Comparison of ENCODE assay signal across 17 cellular contexts in genomic region chr1:243938146-243938676, GRCh38.
DNase-seq lines count a peak whose midpoint lies in the region; ATAC-seq, FAIRE-seq and TF ChIP-seq lines count a peak whose summit lies in the region.
"Had no signal": no experiment of that assay in that cellular context is flagged by ENCODE, and none has a peak within 500 bp of the region (broad histone marks: within the 10 kb centered on the region; RNA-seq: fewer than 3 reads in every experiment).

No MANE protein-coding gene starts in this region.

- no TSS peak for BruUV-seq in endothelial cell of umbilical vein (replicated peaks; lab: Mats Ljungman, UMichigan)

- TF ChIP-seq POLR2A in A549 (IDR thresholded peaks at IDR 0.05; ENCODE audit: low read length) (no peak), endothelial cell of umbilical vein (IDR thresholded peaks at IDR 0.05; ENCODE audit: low read depth, low read length) (no peak), testis (IDR thresholded peaks at IDR 0.05) (no peak)

- H3K27ac Mint-ChIP-seq in activated T-cell treated with anti-CD3 and anti-CD28 coated beads, Interleukin-2, amount 50 U/mL, for 24 hours, result peak overlapping the region; percentile 65
- peak overlapping the region; percentile 54 for H3K27ac Mint-ChIP-seq in activated T-helper 17 cell treated with anti-CD3 and anti-CD28 coated beads, Interleukin-2, amount 50 U/mL, for 72 hours
- H3K27ac Mint-ChIP-seq: CD4-positive, alpha-beta memory T cell had no signal

- H3K36me3 Mint-ChIP-seq in activated T-cell treated with anti-CD3 and anti-CD28 coated beads, Interleukin-2, amount 50 U/mL, for 24 hours (ENCODE audit: low read depth), result peaks cover 5% of the 10 kb centered on the region
- no peaks in the 10 kb centered on the region for H3K36me3 Mint-ChIP-seq in activated T-helper 17 cell treated with anti-CD3 and anti-CD28 coated beads, Interleukin-2, amount 50 U/mL, for 72 hours (ENCODE audit: low read depth)
- H3K36me3 Mint-ChIP-seq: CD4-positive, alpha-beta memory T cell had no signal

- intact Hi-C loops in endothelial cell of umbilical vein (cut with micrococcal nuclease), result no loop called here
- intact Hi-C loops in testis (cut with DNase I; ENCODE audit: low total_unique reads), result no loop called here

- no peak overlapping the region for H3K4me3 Mint-ChIP-seq in activated T-cell treated with anti-CD3 and anti-CD28 coated beads, Interleukin-2, amount 50 U/mL, for 24 hours
- peak overlapping the region; percentile 24 for H3K4me3 Mint-ChIP-seq in activated T-helper 17 cell treated with anti-CD3 and anti-CD28 coated beads, Interleukin-2, amount 50 U/mL, for 72 hours
- H3K4me3 Mint-ChIP-seq: CD4-positive, alpha-beta memory T cell; GM23338 had no signal

- 92% methylated on average over 4 of the region's 4 CpGs for WGBS in A549 (ENCODE audit: missing lambda C conversion rate)
- WGBS in testis, 2 donors, result 84 to 94% methylated on average over 4 of the region's 4 CpGs

- no peak for FAIRE-seq in A549 (lab: Jason Lieb, UNC)
- peak; percentile 18 for FAIRE-seq in endothelial cell of umbilical vein (lab: Jason Lieb, UNC)
- FAIRE-seq: D721Med, GM12891 had no signal

- H3K27ac ChIP-seq in A549, result peak overlapping the region; percentile 70 to 87; a peak in 4 of 6 replicates
- peak overlapping the region; percentile 55 for H3K27ac ChIP-seq in endothelial cell of umbilical vein (ENCODE audit: insufficient read depth, low read depth, low read length)
- H3K27ac ChIP-seq in testis, result no peak overlapping the region
- H3K27ac ChIP-seq: C4-2B had no signal

- no peak for TF ChIP-seq EP300 in A549 (IDR thresholded peaks at IDR 0.05)

- H3K79me2 ChIP-seq in endothelial cell of umbilical vein (ENCODE audit: control insufficient read depth, insufficient read depth, low read length), result no peaks in the 10 kb centered on the region

- TF ChIP-seq RAD21 in A549 (conservative IDR thresholded peaks at IDR 0.05 in 1 of 2, IDR thresholded peaks at IDR 0.05 in 1 of 2), result no peak

- TF ChIP-seq CTCF in A549 (IDR thresholded peaks at IDR 0.05), result no peak
- TF ChIP-seq CTCF in endothelial cell of umbilical vein (IDR thresholded peaks at IDR 0.05; ENCODE audit: extremely low read depth in 1 of 2, insufficient read depth in 1 of 2, low read depth in 1 of 2, low read length in 2 of 2), result no peak
- TF ChIP-seq CTCF in testis (IDR thresholded peaks at IDR 0.05), result no peak

- H3K4me2 ChIP-seq in A549, result no peak overlapping the region
- peak overlapping the region; percentile 12 for H3K4me2 ChIP-seq in endothelial cell of umbilical vein (ENCODE audit: insufficient read depth, low read length)
- H3K4me2 ChIP-seq: GM23338 had no signal

- peaks cover 25% of the 10 kb centered on the region for H3K4me1 Mint-ChIP-seq in activated T-cell treated with anti-CD3 and anti-CD28 coated beads, Interleukin-2, amount 50 U/mL, for 24 hours (ENCODE audit: low read depth)
- peaks cover 4% of the 10 kb centered on the region for H3K4me1 Mint-ChIP-seq in activated T-helper 17 cell treated with anti-CD3 and anti-CD28 coated beads, Interleukin-2, amount 50 U/mL, for 72 hours

- dilution Hi-C loops in endothelial cell of umbilical vein (cut with MboI; ENCODE audit: extremely low pct_ligation_motif_present, low sequenced_read_pairs), result no loop called here

- ATAC-seq in A549, result no peak
- ATAC-seq in activated T-helper 17 cell treated with anti-CD3 and anti-CD28 coated beads, Interleukin-2, amount 50 U/mL, for 72 hours (replicated peaks), result peak; percentile 69
- ATAC-seq: GM23338 had no signal

- H2AFZ ChIP-seq in endothelial cell of umbilical vein (ENCODE audit: low read depth, low read length), result peak overlapping the region; percentile 23
- H2AFZ ChIP-seq: GM23338 had no signal

- H3K4me3 ChIP-seq in A549 (no peak overlapping the region), endothelial cell of umbilical vein (replicated peaks in 1 of 3; ENCODE audit: insufficient read depth in 1 of 3, low read depth in 1 of 3, low read length in 3 of 3) (no peak overlapping the region), testis (no peak overlapping the region)
- H3K4me3 ChIP-seq: GM23338 had no signal

- no peaks in the 10 kb centered on the region for H3K9me1 ChIP-seq in endothelial cell of umbilical vein (replicated peaks; ENCODE audit: control insufficient read depth, extremely low read depth, insufficient read depth, low read length)

- DNase-seq in activated T-cell treated with anti-CD3 and anti-CD28 coated beads, Interleukin-2, amount 50 U/mL, for 24 hours, result no peak
- no peak for DNase-seq in activated T-cell treated with anti-CD3 and anti-CD28 coated beads, Interleukin-2, amount 50 U/mL, for 1 hour
- DNase-seq in A549 (ENCODE audit: low read depth in 1 of 2, low spot score in 1 of 2) (no peak), endothelial cell of umbilical vein (ENCODE audit: low read depth, low spot score) (peak; percentile 13), testis (no peak), NCI-H187 treated with DMSO at 0.1 percent for 48 hours (lab: John Stamatoyannopoulos, UW) (no peak)
- DNase-seq: BE2C; CD4-positive, alpha-beta memory T cell; DMS153; DMS79 treated with DMSO at 0.1 percent for 48 hours; EL; H7 had no signal

- peaks cover 12% of the 10 kb centered on the region for H3K9me3 Mint-ChIP-seq in activated T-cell treated with anti-CD3 and anti-CD28 coated beads, Interleukin-2, amount 50 U/mL, for 24 hours
- peaks cover 5% of the 10 kb centered on the region for H3K9me3 Mint-ChIP-seq in activated T-helper 17 cell treated with anti-CD3 and anti-CD28 coated beads, Interleukin-2, amount 50 U/mL, for 72 hours

- H3K9ac ChIP-seq in endothelial cell of umbilical vein (replicated peaks; ENCODE audit: extremely low read depth, insufficient read depth, low read length), result no peak overlapping the region

- H3K4me1 ChIP-seq in A549, result peaks cover 19% of the 10 kb centered on the region
- H3K4me1 ChIP-seq in endothelial cell of umbilical vein (ENCODE audit: control insufficient read depth, extremely low read depth, insufficient read depth, low read length), result peaks cover 20% of the 10 kb centered on the region
- no peaks in the 10 kb centered on the region for H3K4me1 ChIP-seq in testis
- H3K4me1 ChIP-seq: BE2C had no signal

- H3K27me3 ChIP-seq in endothelial cell of umbilical vein (ENCODE audit: control insufficient read depth in 2 of 2, insufficient read depth in 2 of 2, low read length in 2 of 2) (no peaks in the 10 kb centered on the region), testis (no peaks in the 10 kb centered on the region)
- H3K27me3 ChIP-seq: BE2C had no signal

- H3K36me3 ChIP-seq in endothelial cell of umbilical vein (ENCODE audit: control insufficient read depth in 2 of 2, extremely low read depth in 1 of 2, insufficient read depth in 2 of 2, low read length in 2 of 2) (no peaks in the 10 kb centered on the region), testis (ENCODE audit: low read depth, missing control alignments) (no peaks in the 10 kb centered on the region)
- H3K36me3 ChIP-seq: BE2C had no signal

- peaks cover 13% of the 10 kb centered on the region for H3K27me3 Mint-ChIP-seq in activated T-cell treated with anti-CD3 and anti-CD28 coated beads, Interleukin-2, amount 50 U/mL, for 24 hours
- peaks cover 24% of the 10 kb centered on the region for H3K27me3 Mint-ChIP-seq in activated T-helper 17 cell treated with anti-CD3 and anti-CD28 coated beads, Interleukin-2, amount 50 U/mL, for 72 hours

- CTCF ChIA-PET in A549 (lab: Yijun Ruan, JAX) (no interaction called here), endothelial cell of umbilical vein (lab: Charles Lee) (interaction anchor here (1.2 to 1.5 kb wide), 3 partner anchors 9 to 594 kb away, joined by 3 to 4 read pairs (median 3); no protein-coding TSS in a partner anchor)

- POLR2A ChIA-PET in A549 (lab: Yijun Ruan, JAX) (no interaction called here), endothelial cell of umbilical vein (lab: Charles Lee) (interaction anchor here (0.6 kb wide), 1 partner anchor 110 kb away, joined by 4 read pairs; no protein-coding TSS in a partner anchor)

- H4K20me1 ChIP-seq in endothelial cell of umbilical vein (replicated peaks; ENCODE audit: control insufficient read depth, extremely low read depth, insufficient read depth, low read length), result no peaks in the 10 kb centered on the region

- H3K9me3 ChIP-seq in A549 (peaks cover 14% of the 10 kb centered on the region; the same call in 2 of the 3 replicates), endothelial cell of umbilical vein (replicated peaks; ENCODE audit: control insufficient read depth, insufficient read depth, low read length) (no peaks in the 10 kb centered on the region), testis (no peaks in the 10 kb centered on the region)

TF ChIP-seq in A549, 52 proteins besides CTCF, POLR2A, EP300 and RAD21 (continues in another document):
- TF ChIP-seq ZFP36 (IDR thresholded peaks at IDR 0.05; ENCODE audit: borderline replicate concordance, partially characterized antibody), result no peak
- no peak for TF ChIP-seq HEYL (CRISPR knock-in tag; IDR thresholded peaks at IDR 0.05)
- TF ChIP-seq CHD4 (IDR thresholded peaks at IDR 0.05; ENCODE audit: borderline replicate concordance), result no peak
- no peak for TF ChIP-seq EHF (CRISPR knock-in tag; IDR thresholded peaks at IDR 0.05)
- no peak for TF ChIP-seq EHMT2 (IDR thresholded peaks at IDR 0.05; ENCODE audit: low read depth)
- TF ChIP-seq MAX (IDR thresholded peaks at IDR 0.05), result no peak
- TF ChIP-seq MAZ (IDR thresholded peaks at IDR 0.05; ENCODE audit: borderline replicate concordance, low read depth, low read length), result no peak
- no peak for TF ChIP-seq RNF2 (IDR thresholded peaks at IDR 0.05; ENCODE audit: borderline replicate concordance, low read depth)
- TF ChIP-seq HOXB5 (CRISPR knock-in tag; IDR thresholded peaks at IDR 0.05), result no peak

TF ChIP-seq in endothelial cell of umbilical vein, 7 proteins besides CTCF, POLR2A, EP300 and RAD21:
- TF ChIP-seq FOS (IDR thresholded peaks at IDR 0.05; ENCODE audit: borderline replicate concordance, insufficient read depth, low read length) (peak; percentile 37), EZH2 (IDR thresholded peaks at IDR 0.05; ENCODE audit: borderline replicate concordance, low read depth, low read length, severe bottlenecking) (no peak), GATA2 (IDR thresholded peaks at IDR 0.05; ENCODE audit: insufficient read depth, insufficient read length, low read depth, low read length) (peak; percentile 65)

Comparison
In these comparisons a context has a peak if more than half of its experiments do, and no peak if none do; other contexts are left out.
1. H3K27ac ChIP-seq: peak in A549 (2 of 2) and endothelial cell of umbilical vein (single experiment); none in testis (0 of 2).